Comparison of ENCODE assay signal across 8 cellular contexts in genomic region chr2:3827673-3828575, GRCh38.
DNase-seq lines count a peak whose midpoint lies in the region; ATAC-seq lines count a peak whose summit lies in the region.

No MANE protein-coding gene starts in this region.

- H3K27ac Mint-ChIP-seq in activated naive CD4-positive, alpha-beta T cell treated with anti-CD3 and anti-CD28 coated beads, Interleukin-2, amount 10 ng/mL, durations not matched to agents 7 days and 5 days = no peak overlapping the region
- no peak overlapping the region for H3K27ac Mint-ChIP-seq in activated naive CD4-positive, alpha-beta T cell treated with anti-CD3 and anti-CD28 coated beads, Interleukin-2, amount 50 U/mL, for 72 hours

- ATAC-seq in activated naive CD4-positive, alpha-beta T cell treated with anti-CD3 and anti-CD28 coated beads, Interleukin-2, amount 50 U/mL, for 72 hours = no peak
- ATAC-seq in GM18907 (IDR thresholded peaks at IDR 0.05; ENCODE audit: unreplicated experiment) = no peak

- no peaks in the 10 kb centered on the region for H3K27me3 Mint-ChIP-seq in activated naive CD4-positive, alpha-beta T cell treated with anti-CD3 and anti-CD28 coated beads, Interleukin-2, amount 10 ng/mL, durations not matched to agents 7 days and 5 days

- no peaks in the 10 kb centered on the region for H3K9me3 Mint-ChIP-seq in activated naive CD4-positive, alpha-beta T cell treated with anti-CD3 and anti-CD28 coated beads, Interleukin-2, amount 10 ng/mL, durations not matched to agents 7 days and 5 days
- peaks cover 0 to 9% of the 10 kb centered on the region in 2 donors for H3K9me3 Mint-ChIP-seq in activated naive CD4-positive, alpha-beta T cell treated with anti-CD3 and anti-CD28 coated beads, Interleukin-2, amount 50 U/mL, for 72 hours

- no peaks in the 10 kb centered on the region for H3K4me1 Mint-ChIP-seq in activated naive CD4-positive, alpha-beta T cell treated with anti-CD3 and anti-CD28 coated beads, Interleukin-2, amount 10 ng/mL, durations not matched to agents 7 days and 5 days

- DNase-seq in activated naive CD4-positive, alpha-beta T cell treated with anti-CD3 and anti-CD28 coated beads, Interleukin-2, amount 10 ng/mL, durations not matched to agents 7 days and 5 days = peak; percentile 27
- no peak for DNase-seq in activated naive CD4-positive, alpha-beta T cell treated with anti-CD3 and anti-CD28 coated beads, Interleukin-2, amount 50 U/mL, for 72 hours (ENCODE audit: low spot score in 2 of 2)
- DNase-seq in Kasumi-1 (lab: John Stamatoyannopoulos, UW) = peak; percentile 35 to 65
- peak; percentile 50 for DNase-seq in dermis blood vessel endothelial cell
- DNase-seq in renal cortical epithelial cell (ENCODE audit: low read depth) = peak; percentile 2
- no peak for DNase-seq in midbrain (lab: John Stamatoyannopoulos, UW)
- DNase-seq in effector CD4-positive, alpha-beta T cell = no peak

- CTCF ChIA-PET in activated naive CD4-positive, alpha-beta T cell treated with anti-CD3 and anti-CD28 coated beads, Interleukin-2, amount 10 ng/mL, durations not matched to agents 7 days and 5 days (lab: Charles Lee) = interaction anchor here (1.0 to 1.4 kb wide), 2 partner anchors 100 kb away, joined by 3 to 7 read pairs; no protein-coding TSS in a partner anchor

- no peaks in the 10 kb centered on the region for H3K36me3 Mint-ChIP-seq in activated naive CD4-positive, alpha-beta T cell treated with anti-CD3 and anti-CD28 coated beads, Interleukin-2, amount 10 ng/mL, durations not matched to agents 7 days and 5 days
- no peaks in the 10 kb centered on the region for H3K36me3 Mint-ChIP-seq in activated naive CD4-positive, alpha-beta T cell treated with anti-CD3 and anti-CD28 coated beads, Interleukin-2, amount 50 U/mL, for 72 hours

- no peak overlapping the region for H3K4me3 Mint-ChIP-seq in activated naive CD4-positive, alpha-beta T cell treated with anti-CD3 and anti-CD28 coated beads, Interleukin-2, amount 10 ng/mL, durations not matched to agents 7 days and 5 days

Comparison
In these comparisons a context has a peak if more than half of its experiments do, and no peak if none do; other contexts are left out.
1. DNase-seq: peak in activated naive CD4-positive, alpha-beta T cell treated with anti-CD3 and anti-CD28 coated beads, Interleukin-2, amount 10 ng/mL, durations not matched to agents 7 days and 5 days (single experiment), Kasumi-1 (2 of 2), dermis blood vessel endothelial cell (single experiment) and renal cortical epithelial cell (single experiment); none in activated naive CD4-positive, alpha-beta T cell treated with anti-CD3 and anti-CD28 coated beads, Interleukin-2, amount 50 U/mL, for 72 hours (0 of 2), midbrain (single experiment) and effector CD4-positive, alpha-beta T cell (single experiment).